17 cellular contexts compared by ENCODE assay signal in the genomic region with DNA sequence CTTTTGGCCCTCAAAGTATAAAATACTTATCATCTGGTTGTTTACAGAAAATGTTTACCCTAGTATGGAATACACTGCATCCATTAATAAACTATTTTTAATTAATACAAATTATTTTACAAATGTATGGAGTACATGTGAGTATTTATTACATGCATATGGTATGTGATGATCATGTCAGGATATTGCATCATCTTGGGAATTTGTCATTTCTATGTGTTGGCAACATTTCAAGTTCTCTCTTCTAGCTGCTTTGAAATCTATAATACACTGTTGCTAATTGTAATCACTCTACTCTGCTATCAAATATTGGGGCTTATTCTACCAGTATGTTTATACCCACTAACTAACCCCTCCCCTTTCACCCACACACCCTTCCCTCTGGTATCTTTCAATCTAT.
"Had no signal": no experiment of that assay in that cellular context is flagged by ENCODE, and none has a peak within 500 bp of the region (broad histone marks: within the 10 kb centered on the region; RNA-seq: fewer than 3 reads in every experiment).

No MANE protein-coding gene starts in this region.

- H3K4me1 Mint-ChIP-seq: activated CD4-positive, alpha-beta T cell treated with anti-CD3 and anti-CD28 coated beads, Interleukin-2, amount 10 ng/mL, durations not matched to agents 24 days and 14 days; naive thymus-derived CD4-positive, alpha-beta T cell had no signal

- H3K27ac Mint-ChIP-seq: activated CD4-positive, alpha-beta T cell treated with anti-CD3 and anti-CD28 coated beads, Interleukin-2, amount 10 ng/mL, durations not matched to agents 24 days and 14 days; activated CD8-positive, alpha-beta T cell treated with anti-CD3 and anti-CD28 coated beads, Interleukin-2, amount 10 ng/mL, durations not matched to agents 7 days and 5 days; effector memory CD8-positive, alpha-beta T cell; naive thymus-derived CD4-positive, alpha-beta T cell had no signal

- H3K9me3 Mint-ChIP-seq: activated CD4-positive, alpha-beta T cell treated with anti-CD3 and anti-CD28 coated beads, Interleukin-2, amount 10 ng/mL, durations not matched to agents 24 days and 14 days had no signal

- H3K27me3 ChIP-seq: hepatocyte, left lung, neutrophil, tibial artery had no signal

- H3K4me1 ChIP-seq: left lung, tibial artery had no signal

- H3K9me3 ChIP-seq: mucosa of descending colon, neutrophil, tibial artery had no signal

- ATAC-seq: activated CD8-positive, alpha-beta T cell treated with anti-CD3 and anti-CD28 coated beads, Interleukin-2, amount 10 ng/mL, durations not matched to agents 7 days and 5 days; effector memory CD8-positive, alpha-beta T cell; left lung; mucosa of descending colon; naive thymus-derived CD4-positive, alpha-beta T cell had no signal

- H3K27me3 Mint-ChIP-seq: activated CD4-positive, alpha-beta T cell treated with anti-CD3 and anti-CD28 coated beads, Interleukin-2, amount 10 ng/mL, durations not matched to agents 24 days and 14 days; effector memory CD8-positive, alpha-beta T cell; naive thymus-derived CD4-positive, alpha-beta T cell had no signal

- H3K36me3 Mint-ChIP-seq: naive thymus-derived CD4-positive, alpha-beta T cell had no signal

- H3K4me3 Mint-ChIP-seq: activated CD4-positive, alpha-beta T cell treated with anti-CD3 and anti-CD28 coated beads, Interleukin-2, amount 10 ng/mL, durations not matched to agents 24 days and 14 days; activated CD8-positive, alpha-beta T cell treated with anti-CD3 and anti-CD28 coated beads, Interleukin-2, amount 10 ng/mL, durations not matched to agents 7 days and 5 days; effector memory CD8-positive, alpha-beta T cell; naive thymus-derived CD4-positive, alpha-beta T cell had no signal

- H3K36me3 ChIP-seq: left lung, neutrophil, tibial artery had no signal

- DNase-seq: activated CD4-positive, alpha-beta T cell treated with anti-CD3 and anti-CD28 coated beads, Interleukin-2, amount 10 ng/mL, durations not matched to agents 24 days and 14 days; activated CD4-positive, CD25-positive, alpha-beta regulatory T cell; activated CD8-positive, alpha-beta T cell treated with anti-CD3 and anti-CD28 coated beads, Interleukin-2, amount 10 ng/mL, durations not matched to agents 7 days and 5 days; activated naive CD4-positive, alpha-beta T cell treated with Interleukin-2 at 50 U/mL for 16 hours; aorta; dermis blood vessel endothelial cell; effector memory CD8-positive, alpha-beta T cell; kidney; left lung; mucosa of descending colon; naive thymus-derived CD4-positive, alpha-beta T cell; retina; stimulated activated CD4-positive, alpha-beta T cell treated with anti-CD3 and anti-CD28 coated beads, Interleukin-2, amount 100 ng/mL, for 48 hours; stimulated activated naive CD4-positive, alpha-beta T cell; tibial artery had no signal

- H3K4me3 ChIP-seq: hepatocyte, left lung, mucosa of descending colon, tibial artery had no signal
